ENCODE assay signal across 8 cellular contexts in the genomic region with DNA sequence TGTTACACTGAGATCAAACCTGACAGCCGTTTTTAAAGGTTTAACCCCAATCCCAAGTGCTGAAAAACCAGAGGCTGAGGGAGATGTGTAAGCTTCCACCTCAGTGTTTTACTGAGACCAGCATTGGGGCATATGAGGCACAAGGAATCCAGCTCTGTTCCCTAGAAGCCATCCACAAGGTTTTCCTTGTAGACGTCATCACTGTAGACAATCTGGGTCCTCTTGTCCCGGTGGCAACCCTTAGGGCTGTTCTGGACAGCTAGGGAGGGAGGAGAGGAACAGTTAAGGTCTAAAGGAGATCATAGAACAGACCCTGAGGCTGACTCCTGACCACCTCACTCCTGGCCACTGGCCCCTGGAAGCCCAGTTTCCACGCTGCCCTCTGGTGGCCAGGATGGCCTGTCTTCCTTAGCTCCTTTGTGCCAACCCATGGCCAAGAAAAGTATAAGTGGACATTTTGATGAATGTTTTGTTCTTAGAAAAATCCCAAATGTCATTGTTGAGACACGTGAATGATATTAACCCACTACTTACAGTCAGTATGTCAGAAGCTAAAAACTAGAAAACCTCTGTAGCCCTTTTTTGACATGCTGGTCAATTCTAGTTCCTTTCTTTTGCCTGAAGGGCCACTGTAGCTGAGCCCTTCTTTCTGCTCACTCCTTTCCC. TPM values are rescaled to one million over a fixed set of nuclear protein-coding genes. Genes with fewer than 3 reads are reported as not detected.
DNase-seq lines count a peak whose midpoint lies in the region; ATAC-seq, FAIRE-seq and TF ChIP-seq lines count a peak whose summit lies in the region.

No MANE protein-coding gene starts in this region.

- WGBS in endodermal cell (ENCODE audit: insufficient coverage in 1 of 2, insufficient read length in 1 of 2), 2 experiments: 76 to 84% methylated on average over 3 to 5 of the region's 5 CpGs

- no peak overlapping the region for H3K27ac Mint-ChIP-seq in endodermal cell
- peak overlapping the region; percentile 11 for H3K27ac Mint-ChIP-seq in mesothelial cell of epicardium

- no peak overlapping the region for H3K4me3 Mint-ChIP-seq in endodermal cell
- no peak overlapping the region for H3K4me3 Mint-ChIP-seq in mesothelial cell of epicardium

- H3K27me3 Mint-ChIP-seq in endodermal cell (ENCODE audit: insufficient read depth) (peaks cover 16% of the 10 kb centered on the region), mesothelial cell of epicardium (ENCODE audit: low read depth) (peaks cover 6% of the 10 kb centered on the region)

- no peaks in the 10 kb centered on the region for H3K4me1 ChIP-seq in endodermal cell (ENCODE audit: control insufficient read depth, insufficient read depth, low read length)

- H3K4me1 Mint-ChIP-seq in endodermal cell (no peaks in the 10 kb centered on the region), mesothelial cell of epicardium (peaks cover 2% of the 10 kb centered on the region)

- H3K36me3 Mint-ChIP-seq in endodermal cell (ENCODE audit: low read depth) (peaks cover 51% of the 10 kb centered on the region), mesothelial cell of epicardium (peaks cover 33% of the 10 kb centered on the region)

- H3K9ac ChIP-seq in endodermal cell (ENCODE audit: extremely low read depth, low read length, poor library complexity, severe bottlenecking): no peak overlapping the region

- H3K27me3 ChIP-seq in endodermal cell (ENCODE audit: control insufficient read depth, insufficient read depth, low read length, poor library complexity, severe bottlenecking): peaks cover 10% of the 10 kb centered on the region

- H3K4me3 ChIP-seq in endodermal cell (ENCODE audit: low read length): no peak overlapping the region

- DNase-seq in D341Med (ENCODE audit: low spot score) (peak; percentile 63), HTR-8/SVneo (ENCODE audit: insufficient read length, low spot score) (peak; percentile 70), endodermal cell (peak; percentile 87), mesothelial cell of epicardium (ENCODE audit: low spot score in 2 of 2, unreplicated experiment in 2 of 2) (peak in 1 of 2 experiments; percentile 50), ureter (ENCODE audit: low spot score) (peak; percentile 67), GOT3 (lab: John Stamatoyannopoulos, UW) (no peak)

- FAIRE-seq in HTR-8/SVneo (lab: Jason Lieb, UNC) (peak; percentile 13), TTC549 (lab: Jason Lieb, UNC) (peak; percentile 45)

- peaks cover 64% of the 10 kb centered on the region for H3K36me3 ChIP-seq in endodermal cell (ENCODE audit: control insufficient read depth, insufficient read depth, low read length)

- TF ChIP-seq CTCF in endodermal cell (conservative IDR thresholded peaks at IDR 0.05) (peak; percentile 90), mesothelial cell of epicardium (IDR thresholded peaks at IDR 0.05; ENCODE audit: unreplicated experiment) (peak; percentile 49)

- ATAC-seq in HG03432 (IDR thresholded peaks at IDR 0.05; ENCODE audit: unreplicated experiment): no peak

- H3K9me3 ChIP-seq in endodermal cell (ENCODE audit: control insufficient read depth, low read length): no peaks in the 10 kb centered on the region

- H3K27ac ChIP-seq in endodermal cell (ENCODE audit: low read depth, low read length): no peak overlapping the region

- H3K9me3 Mint-ChIP-seq in endodermal cell (no peaks in the 10 kb centered on the region), mesothelial cell of epicardium (no peaks in the 10 kb centered on the region)

RNA-seq across cellular contexts. Expression of a gene that starts 6.4 kb away (rescaled TPM):
- total RNA-seq in endodermal cell (under 1 TPM; 0.51 to 0.66 TPM), mesothelial cell of epicardium (1.4 to 2.4 TPM (median 1.8 TPM) in 3 replicates), ureter (41.4 TPM)
- polyA plus RNA-seq in endodermal cell (2013, experiment 1 of 2): 0.57 TPM
- polyA plus RNA-seq in endodermal cell (2013, experiment 2 of 2): 1.3 TPM

RNA-seq across cellular contexts. Expression of a gene that starts 6.5 kb away (rescaled TPM):
- 100 to 1,000 TPM in 1 of 2 donors, 10 to 100 TPM in 1; 90.3 to 132 TPM for total RNA-seq in endodermal cell
- polyA plus RNA-seq in endodermal cell (2013, experiment 1 of 2): 105 TPM
- polyA plus RNA-seq in endodermal cell (2013, experiment 2 of 2): 103 TPM
- 55.5 to 60.0 TPM (median 59.8 TPM) in 3 replicates for total RNA-seq in mesothelial cell of epicardium
- 59.6 TPM for total RNA-seq in ureter

RNA-seq across cellular contexts. Expression of a gene that starts 6.7 kb away (rescaled TPM):
- total RNA-seq in endodermal cell: 100 to 1,000 TPM in 1 of 2 donors, 10 to 100 TPM in 1; 95.8 to 103 TPM
- 54.5 TPM for polyA plus RNA-seq in endodermal cell (2013, experiment 1 of 2)
- 45.0 TPM for polyA plus RNA-seq in endodermal cell (2013, experiment 2 of 2)
- 78.6 to 84.3 TPM (median 82.0 TPM) in 3 replicates for total RNA-seq in mesothelial cell of epicardium
- 73.7 TPM for total RNA-seq in ureter

RNA-seq across cellular contexts. Expression of a gene that starts 19.7 kb away (rescaled TPM):
- total RNA-seq in endodermal cell (10 to 100 TPM; 19.2 to 22.3 TPM), mesothelial cell of epicardium (25.2 to 28.1 TPM (median 26.1 TPM) in 3 replicates), ureter (29.3 TPM)
- 17.5 TPM for polyA plus RNA-seq in endodermal cell (2013, experiment 1 of 2)
- 15.3 TPM for polyA plus RNA-seq in endodermal cell (2013, experiment 2 of 2)

RNA-seq across cellular contexts. Expression of a gene that starts 24.8 kb away (rescaled TPM):
- total RNA-seq in endodermal cell (1 to 10 TPM in 1 of 2 donors, under 1 TPM in 1; 0.29 to 1.0 TPM), mesothelial cell of epicardium (1.6 to 2.9 TPM (median 2.7 TPM) in 3 replicates), ureter (17.1 TPM)
- polyA plus RNA-seq in endodermal cell (2013, experiment 1 of 2): 0.89 TPM
- 0.70 TPM for polyA plus RNA-seq in endodermal cell (2013, experiment 2 of 2)

Comparison
In these comparisons a context has a peak if more than half of its experiments do, and no peak if none do; other contexts are left out.
1. RNA of a gene that starts 6.4 kb away (total RNA-seq): 41.4 TPM in ureter (single experiment); 1.4 to 2.4 TPM in mesothelial cell of epicardium and 0.51 to 0.66 TPM in endodermal cell; every median in the first group is over 10 times any median in the second.